Comparison of ENCODE assay signal across 2 cellular contexts in genomic region chr3:53161345-53161819, GRCh38.
TF ChIP-seq lines count a peak whose summit lies in the region.

No MANE protein-coding gene starts in this region.

TF ChIP-seq in GM12878, 131 proteins besides CTCF, POLR2A, EP300 and RAD21 (continued from another document):
- TF ChIP-seq NKRF (conservative IDR thresholded peaks at IDR 0.05) (peak; percentile 82; the same call in 1 of the 2 replicates), SMARCA5 (IDR thresholded peaks at IDR 0.05) (no peak; the same call in none of the 2 replicates), REST (IDR thresholded peaks at IDR 0.05; ENCODE audit: low read depth, low read length) (no peak), TBL1XR1 (IDR thresholded peaks at IDR 0.05; ENCODE audit: low read depth, low read length) (0 out of 2 replicates have a peak, but pooled peaks have one; percentile 29), SMAD5 (IDR thresholded peaks at IDR 0.05; ENCODE audit: low read depth) (no peak)

TF ChIP-seq in HepG2, 621 proteins besides CTCF, POLR2A, EP300 and RAD21 (continued from another document):
- 0 out of 2 replicates have a peak, but pooled peaks have one; percentile 13 for TF ChIP-seq NFAT5 (CRISPR knock-in tag; IDR thresholded peaks at IDR 0.05)
- no peak for TF ChIP-seq ZNF550 (CRISPR knock-in tag; IDR thresholded peaks at IDR 0.05; ENCODE audit: borderline replicate concordance)
